4 cellular contexts compared by ENCODE assay signal in the genomic region with DNA sequence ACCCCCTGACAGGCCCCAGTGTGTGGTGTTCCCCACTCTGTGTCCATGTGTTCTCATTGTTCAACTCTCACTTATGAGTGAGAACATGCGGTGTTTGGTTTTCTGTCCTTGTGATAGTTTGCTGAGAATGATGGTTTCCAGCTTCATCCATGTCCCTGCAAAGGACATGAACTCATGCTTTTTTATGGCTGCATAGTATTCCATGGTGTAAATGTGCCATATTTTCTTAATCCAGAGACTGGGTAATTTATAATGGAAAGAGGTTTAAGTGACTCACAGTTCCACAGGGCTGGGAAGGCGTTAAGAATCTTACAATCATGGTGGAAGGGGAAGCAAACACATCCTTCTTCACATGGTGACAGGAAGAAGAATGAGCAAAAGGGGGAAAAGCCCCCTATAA. TPM values are rescaled to one million over a fixed set of nuclear protein-coding genes. Genes with fewer than 3 reads are reported as not detected.
"Had no signal": no experiment of that assay in that cellular context is flagged by ENCODE, and none has a peak within 500 bp of the region (broad histone marks: within the 10 kb centered on the region; RNA-seq: fewer than 3 reads in every experiment).

No MANE protein-coding gene starts in this region.

RNA-seq across cellular contexts. Expression of a gene that starts 17.0 kb away (rescaled TPM):
- total RNA-seq: HepG2, HT1080, IMR-90 had no signal
- polyA plus RNA-seq: IgD-negative memory B cell, IMR-90 had no signal
